Comparison of ENCODE assay signal across 8 cellular contexts in genomic region chr7:604038-604883, GRCh38.
DNase-seq lines count a peak whose midpoint lies in the region; ATAC-seq lines count a peak whose summit lies in the region.

No MANE protein-coding gene starts in this region.

- H4K20me1 ChIP-seq in BLaER1 treated with 17β-estradiol and CSF1 and Interleukin-3, amounts not matched to agents 10 nM and 100 nM, result no peaks in the 10 kb centered on the region

- DNase-seq in activated CD4-positive, alpha-beta memory T cell treated with anti-CD3 and anti-CD28 coated beads, Interleukin-2, amount 10 ng/mL, durations not matched to agents 7 days and 5 days, result peak; percentile 96
- DNase-seq in effector CD8-positive, alpha-beta T cell (lab: John Stamatoyannopoulos, UW), result peak; percentile 80
- peak; percentile 47 for DNase-seq in non-pigmented ciliary epithelial cell (ENCODE audit: low read depth)
- DNase-seq in stromal cell of bone marrow (ENCODE audit: low read depth), result peak; percentile 28
- DNase-seq in NCI-H524 treated with DMSO at 0.1 percent for 48 hours (lab: John Stamatoyannopoulos, UW), result no peak

- no peaks in the 10 kb centered on the region for H3K27me3 ChIP-seq in BLaER1 treated with 17β-estradiol and CSF1 and Interleukin-3, amounts not matched to agents 10 nM and 100 nM
- H3K27me3 ChIP-seq in HUES64 (ENCODE audit: insufficient read depth, low read length), result no peaks in the 10 kb centered on the region

- H3K4me1 Mint-ChIP-seq in activated CD4-positive, alpha-beta memory T cell treated with anti-CD3 and anti-CD28 coated beads, Interleukin-2, amount 10 ng/mL, durations not matched to agents 7 days and 5 days, result peaks cover 63% of the 10 kb centered on the region

- peak overlapping the region; percentile 94 for H3K4me3 Mint-ChIP-seq in activated CD4-positive, alpha-beta memory T cell treated with anti-CD3 and anti-CD28 coated beads, Interleukin-2, amount 10 ng/mL, durations not matched to agents 7 days and 5 days

- WGBS in HUES64, result 76% methylated on average over 36 of the region's 36 CpGs

- H3K4me3 ChIP-seq in BLaER1 treated with 17β-estradiol and CSF1 and Interleukin-3, amounts not matched to agents 10 nM and 100 nM, result peak overlapping the region; percentile 16 to 62 (median 48); a peak in 18 of 20 replicates
- no peak overlapping the region for H3K4me3 ChIP-seq in HUES64 (ENCODE audit: low read length)

- peaks cover 90 to 98% (median 96%) of the 10 kb centered on the region in 10 experiments for H3K4me1 ChIP-seq in BLaER1 treated with 17β-estradiol and CSF1 and Interleukin-3, amounts not matched to agents 10 nM and 100 nM
- H3K4me1 ChIP-seq in HUES64 (ENCODE audit: insufficient read depth, low read length), result no peaks in the 10 kb centered on the region

- peak overlapping the region; percentile 78 to 94 (median 86) for H3K9ac ChIP-seq in BLaER1 treated with 17β-estradiol and CSF1 and Interleukin-3, amounts not matched to agents 10 nM and 100 nM
- H3K9ac ChIP-seq in HUES64 (ENCODE audit: low read depth, low read length), result 0 out of 2 replicates have a peak overlapping the region, but pooled peaks have one; percentile 29

- CTCF ChIA-PET in activated CD4-positive, alpha-beta memory T cell treated with anti-CD3 and anti-CD28 coated beads, Interleukin-2, amount 10 ng/mL, durations not matched to agents 7 days and 5 days (lab: Charles Lee), result interaction anchor here (1.0 to 2.1 kb wide), 3 partner anchors 14 to 18 kb away, joined by 3 to 7 read pairs (median 3); no protein-coding TSS in a partner anchor

- H3K27ac Mint-ChIP-seq in activated CD4-positive, alpha-beta memory T cell treated with anti-CD3 and anti-CD28 coated beads, Interleukin-2, amount 10 ng/mL, durations not matched to agents 7 days and 5 days, result peak overlapping the region; percentile 100

- no peaks in the 10 kb centered on the region for H3K9me3 Mint-ChIP-seq in activated CD4-positive, alpha-beta memory T cell treated with anti-CD3 and anti-CD28 coated beads, Interleukin-2, amount 10 ng/mL, durations not matched to agents 7 days and 5 days

- POLR2A ChIA-PET in activated CD4-positive, alpha-beta memory T cell treated with anti-CD3 and anti-CD28 coated beads, Interleukin-2, amount 10 ng/mL, durations not matched to agents 7 days and 5 days (lab: Charles Lee), result interaction anchor here (1.0 to 7.5 kb wide), 11 partner anchors 9 to 319 kb away, joined by 3 to 113 read pairs (median 7); partner anchors contain the start of genes DNAAF5 and PRKAR1B

- no peaks in the 10 kb centered on the region for H3K9me3 ChIP-seq in BLaER1 treated with 17β-estradiol and CSF1 and Interleukin-3, amounts not matched to agents 10 nM and 100 nM (replicated peaks in 1 of 11)
- no peaks in the 10 kb centered on the region for H3K9me3 ChIP-seq in HUES64 (ENCODE audit: insufficient read depth, low read depth, low read length)

- ATAC-seq in GM21423 (IDR thresholded peaks at IDR 0.05; ENCODE audit: unreplicated experiment), result peak; percentile 77

- H3K4me2 ChIP-seq in BLaER1 treated with 17β-estradiol and CSF1 and Interleukin-3, amounts not matched to agents 10 nM and 100 nM, result peak overlapping the region; percentile 81 to 98 (median 93)

- H3K36me3 ChIP-seq in BLaER1 treated with 17β-estradiol and CSF1 and Interleukin-3, amounts not matched to agents 10 nM and 100 nM, result 0 out of 22 replicates have a peak, but pooled peaks cover 0 to 7% (median 0%) of the 10 kb centered on the region in 11 experiments
- peaks cover 11% of the 10 kb centered on the region; the same call in 1 of the 2 replicates for H3K36me3 ChIP-seq in HUES64 (ENCODE audit: insufficient read depth, low read length)

- H3K27ac ChIP-seq in BLaER1 treated with 17β-estradiol and CSF1 and Interleukin-3, amounts not matched to agents 10 nM and 100 nM, result peak overlapping the region; percentile 90 to 100 (median 97)
- H3K27ac ChIP-seq in HUES64 (ENCODE audit: low read depth, low read length), result peak overlapping the region; percentile 41; the same call in 1 of the 2 replicates

- no peaks in the 10 kb centered on the region for H3K27me3 Mint-ChIP-seq in activated CD4-positive, alpha-beta memory T cell treated with anti-CD3 and anti-CD28 coated beads, Interleukin-2, amount 10 ng/mL, durations not matched to agents 7 days and 5 days

- H3K36me3 Mint-ChIP-seq in activated CD4-positive, alpha-beta memory T cell treated with anti-CD3 and anti-CD28 coated beads, Interleukin-2, amount 10 ng/mL, durations not matched to agents 7 days and 5 days (ENCODE audit: low read depth), result peaks cover 21% of the 10 kb centered on the region
